In genomic region chr2:241821460-241822263, GRCh38 we compare ENCODE assay signal across 18 cellular contexts. TPM values are rescaled to one million over a fixed set of nuclear protein-coding genes. Genes with fewer than 3 reads are reported as not detected.
DNase-seq lines count a peak whose midpoint lies in the region; TF ChIP-seq lines count a peak whose summit lies in the region.
"Had no signal": no experiment of that assay in that cellular context is flagged by ENCODE, and none has a peak within 500 bp of the region (broad histone marks: within the 10 kb centered on the region; RNA-seq: fewer than 3 reads in every experiment).

No MANE protein-coding gene starts in this region.

- no peaks in the 10 kb centered on the region for H3K79me2 ChIP-seq in smooth muscle cell (ENCODE audit: low read depth)

- peaks cover 10 to 24% (median 19%) of the 10 kb centered on the region in 11 experiments for H3K9me3 ChIP-seq in BLaER1 treated with 17β-estradiol and CSF1 and Interleukin-3, amounts not matched to agents 10 nM and 100 nM (replicated peaks in 1 of 11)
- H3K9me3 ChIP-seq in smooth muscle cell (replicated peaks; ENCODE audit: low read depth) (no peaks in the 10 kb centered on the region), HAP-1 (0 out of 2 replicates have a peak, but pooled peaks cover under 1% of the 10 kb centered on the region)
- H3K9me3 ChIP-seq: prostate gland had no signal

- peaks cover 56 to 70% (median 62%) of the 10 kb centered on the region in 10 experiments for H3K4me1 ChIP-seq in BLaER1 treated with 17β-estradiol and CSF1 and Interleukin-3, amounts not matched to agents 10 nM and 100 nM
- no peaks in the 10 kb centered on the region for H3K4me1 ChIP-seq in smooth muscle cell (ENCODE audit: low read depth)
- no peaks in the 10 kb centered on the region for H3K4me1 ChIP-seq in HAP-1
- H3K4me1 ChIP-seq: prostate gland had no signal

- peak overlapping the region; percentile 69 to 94 (median 79) for H3K9ac ChIP-seq in BLaER1 treated with 17β-estradiol and CSF1 and Interleukin-3, amounts not matched to agents 10 nM and 100 nM
- H3K9ac ChIP-seq in smooth muscle cell (ENCODE audit: low read depth): no peak overlapping the region

- H2AFZ ChIP-seq in smooth muscle cell (ENCODE audit: low read depth): no peak overlapping the region

- H3K4me3 Mint-ChIP-seq in chondrocyte (ENCODE audit: unreplicated experiment) (no peak overlapping the region), nephron progenitor cell (no peak overlapping the region)

- peak; percentile 15 for DNase-seq in GM20000 (ENCODE audit: low spot score)
- DNase-seq in chondrocyte (ENCODE audit: low spot score): peak; percentile 69
- no peak for DNase-seq in nephron progenitor cell
- no peak for DNase-seq in NCI-H2227 treated with DMSO at 0.1 percent for 48 hours (lab: John Stamatoyannopoulos, UW)
- no peak for DNase-seq in smooth muscle cell (lab: John Stamatoyannopoulos, UW; ENCODE audit: unreplicated experiment)
- DNase-seq in HAP-1 (ENCODE audit: low spot score in 2 of 2): no peak
- DNase-seq: activated gamma-delta T cell treated with Interleukin-2 at 50 U/mL for 16 hours; C1 segment of cervical spinal cord; hippocampal formation; Karpas-422; NCI-H446; SHP77 treated with DMSO at 0.1 percent for 48 hours; stimulated activated CD4-positive, alpha-beta T cell treated with anti-CD3 and anti-CD28 coated beads, Interleukin-15, amount 100 ng/mL, for 24 hours had no signal

- in situ Hi-C loops in HAP-1 (cut with MboI; ENCODE audit: low sequenced_read_pairs): no loop called here

- peak overlapping the region; percentile 74 to 94 (median 85) for H3K27ac ChIP-seq in BLaER1 treated with 17β-estradiol and CSF1 and Interleukin-3, amounts not matched to agents 10 nM and 100 nM
- H3K27ac ChIP-seq in smooth muscle cell (ENCODE audit: low read depth): no peak overlapping the region
- H3K27ac ChIP-seq: dorsolateral prefrontal cortex, prostate gland had no signal

- H3K27me3 Mint-ChIP-seq in chondrocyte (ENCODE audit: low read depth): peaks cover 16% of the 10 kb centered on the region
- peaks cover 33% of the 10 kb centered on the region for H3K27me3 Mint-ChIP-seq in nephron progenitor cell (ENCODE audit: low read depth, poor library complexity)

- H3K27ac Mint-ChIP-seq in chondrocyte (ENCODE audit: unreplicated experiment): no peak overlapping the region
- peak overlapping the region; percentile 59 for H3K27ac Mint-ChIP-seq in nephron progenitor cell

- peak overlapping the region; percentile 83 to 100 (median 93) for H3K4me2 ChIP-seq in BLaER1 treated with 17β-estradiol and CSF1 and Interleukin-3, amounts not matched to agents 10 nM and 100 nM
- H3K4me2 ChIP-seq in smooth muscle cell: no peak overlapping the region

- H3K27me3 ChIP-seq in BLaER1 treated with 17β-estradiol and CSF1 and Interleukin-3, amounts not matched to agents 10 nM and 100 nM: no peaks in the 10 kb centered on the region
- H3K27me3 ChIP-seq in smooth muscle cell (ENCODE audit: low read depth) (no peaks in the 10 kb centered on the region), HAP-1 (ENCODE audit: low read depth) (no peaks in the 10 kb centered on the region)

- WGBS in smooth muscle cell (ENCODE audit: low lambda C conversion rate): 92% methylated on average over 28 of the region's 28 CpGs

- H3K4me1 Mint-ChIP-seq in chondrocyte (ENCODE audit: low read depth): no peaks in the 10 kb centered on the region
- peaks cover 35% of the 10 kb centered on the region for H3K4me1 Mint-ChIP-seq in nephron progenitor cell

- H4K20me1 ChIP-seq in BLaER1 treated with 17β-estradiol and CSF1 and Interleukin-3, amounts not matched to agents 10 nM and 100 nM: no peaks in the 10 kb centered on the region
- no peaks in the 10 kb centered on the region for H4K20me1 ChIP-seq in smooth muscle cell (ENCODE audit: low read depth)

- peaks cover 0 to 31% (median under 1%) of the 10 kb centered on the region in 11 experiments; a peak in 10 of 22 replicates for H3K36me3 ChIP-seq in BLaER1 treated with 17β-estradiol and CSF1 and Interleukin-3, amounts not matched to agents 10 nM and 100 nM
- H3K36me3 ChIP-seq in smooth muscle cell (ENCODE audit: low read depth) (no peaks in the 10 kb centered on the region), HAP-1 (replicated peaks) (no peaks in the 10 kb centered on the region)
- H3K36me3 ChIP-seq: prostate gland had no signal

- peak overlapping the region; percentile 48 to 72 (median 64) for H3K4me3 ChIP-seq in BLaER1 treated with 17β-estradiol and CSF1 and Interleukin-3, amounts not matched to agents 10 nM and 100 nM
- no peak overlapping the region for H3K4me3 ChIP-seq in smooth muscle cell
- H3K4me3 ChIP-seq in HAP-1: no peak overlapping the region
- H3K4me3 ChIP-seq: dorsolateral prefrontal cortex, prostate gland had no signal

- peaks cover 7% of the 10 kb centered on the region for H3K9me3 Mint-ChIP-seq in chondrocyte (ENCODE audit: low read depth)
- peaks cover 37% of the 10 kb centered on the region for H3K9me3 Mint-ChIP-seq in nephron progenitor cell

- peaks cover 7% of the 10 kb centered on the region for H3F3A ChIP-seq in smooth muscle cell (ENCODE audit: low read depth)

- H3K36me3 Mint-ChIP-seq in chondrocyte (ENCODE audit: low read depth) (peaks cover 4% of the 10 kb centered on the region), nephron progenitor cell (ENCODE audit: low read depth) (peaks cover 5% of the 10 kb centered on the region)

- TF ChIP-seq CTCF in GM20000 (IDR thresholded peaks at IDR 0.05; ENCODE audit: extremely low read depth, missing control alignments) (no peak), chondrocyte (IDR thresholded peaks at IDR 0.05) (no peak), nephron progenitor cell (IDR thresholded peaks at IDR 0.05) (no peak), smooth muscle cell (IDR thresholded peaks at IDR 0.05; ENCODE audit: borderline replicate concordance, insufficient read depth, poor library complexity, severe bottlenecking) (no peak)

RNA-seq across cellular contexts. Expression of gene NEU4, which starts 12.7 kb away (rescaled TPM):
- total RNA-seq in chondrocyte (0.42 to 1.3 TPM (median 0.85 TPM) in 3 replicates), smooth muscle cell (not detected in 2 replicates)
- polyA plus RNA-seq in smooth muscle cell: 0.10 TPM in 1 of 2 replicates, not detected in the other
- total RNA-seq: fibroblast of lung had no signal
- polyA plus RNA-seq: fibroblast of lung had no signal

RNA-seq across cellular contexts. Expression of gene PDCD1, which starts 37.0 kb away (rescaled TPM):
- total RNA-seq in chondrocyte (not detected in 3 replicates), smooth muscle cell (not detected in 2 replicates)
- polyA plus RNA-seq in smooth muscle cell: 0.12 TPM in 1 of 2 replicates, not detected in the other
- total RNA-seq: fibroblast of lung had no signal
- polyA plus RNA-seq: fibroblast of lung had no signal

RNA-seq across cellular contexts. Expression of gene GAL3ST2, which starts 45.0 kb away (rescaled TPM):
- total RNA-seq in chondrocyte (0.52 to 1.3 TPM in 2 of 3 replicates, not detected in the other), smooth muscle cell (not detected in 2 replicates)
- 0.34 TPM in 2 replicates for polyA plus RNA-seq in smooth muscle cell
- polyA plus RNA-seq: fibroblast of lung had no signal

RNA-seq across cellular contexts. Expression of gene RTP5, which starts 47.9 kb away (rescaled TPM):
- total RNA-seq in chondrocyte (not detected in 3 replicates), smooth muscle cell (not detected in 2 replicates)
- not detected in 2 replicates for polyA plus RNA-seq in smooth muscle cell
- total RNA-seq: fibroblast of lung, left colon had no signal
- polyA plus RNA-seq: fibroblast of lung had no signal

Comparison
In these comparisons a context has a peak if more than half of its experiments do, and no peak if none do; other contexts are left out.
1. H3K4me3 ChIP-seq: peak in BLaER1 treated with 17β-estradiol and CSF1 and Interleukin-3, amounts not matched to agents 10 nM and 100 nM (10 of 10); none in smooth muscle cell (single experiment) and HAP-1 (single experiment).
2. DNase-seq: peak in GM20000 (single experiment) and chondrocyte (single experiment); none in nephron progenitor cell (single experiment), NCI-H2227 treated with DMSO at 0.1 percent for 48 hours (single experiment), smooth muscle cell (single experiment) and HAP-1 (0 of 2).